ENCODE assay signal across 1 cellular context in the genomic region with DNA sequence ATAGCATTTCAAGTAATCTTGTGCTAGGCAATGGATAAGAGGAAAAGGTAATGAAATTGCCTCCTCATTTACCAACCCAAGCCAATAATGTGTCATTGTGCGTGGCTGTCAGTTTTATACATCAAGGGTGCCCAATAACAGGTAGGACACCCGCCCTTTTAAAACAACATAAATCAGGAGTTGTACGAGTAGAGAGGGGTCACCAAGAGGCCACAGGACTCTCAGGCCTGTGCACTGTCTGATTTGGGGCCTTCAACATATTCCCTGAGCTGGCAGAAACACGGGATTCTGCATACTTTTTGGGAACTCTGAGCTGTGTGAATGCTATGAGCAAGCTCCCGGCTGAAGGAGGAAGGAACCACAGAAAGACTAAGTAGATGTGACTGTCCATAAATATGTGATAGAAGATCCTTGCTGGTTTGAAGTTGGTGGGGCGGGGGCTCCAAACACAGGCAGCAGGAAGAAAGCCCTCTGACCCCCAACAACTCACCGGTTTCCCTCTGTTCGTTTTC.
TF ChIP-seq lines count a peak whose summit lies in the region.

No MANE protein-coding gene starts in this region.

TF ChIP-seq in GM23338, 12 proteins besides CTCF, POLR2A, EP300 and RAD21 (continued from another document):
- TF ChIP-seq, protein P1, sequence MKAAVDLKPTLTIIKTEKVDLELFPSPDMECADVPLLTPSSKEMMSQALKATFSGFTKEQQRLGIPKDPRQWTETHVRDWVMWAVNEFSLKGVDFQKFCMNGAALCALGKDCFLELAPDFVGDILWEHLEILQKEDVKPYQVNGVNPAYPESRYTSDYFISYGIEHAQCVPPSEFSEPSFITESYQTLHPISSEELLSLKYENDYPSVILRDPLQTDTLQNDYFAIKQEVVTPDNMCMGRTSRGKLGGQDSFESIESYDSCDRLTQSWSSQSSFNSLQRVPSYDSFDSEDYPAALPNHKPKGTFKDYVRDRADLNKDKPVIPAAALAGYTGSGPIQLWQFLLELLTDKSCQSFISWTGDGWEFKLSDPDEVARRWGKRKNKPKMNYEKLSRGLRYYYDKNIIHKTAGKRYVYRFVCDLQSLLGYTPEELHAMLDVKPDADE (IDR thresholded peaks at IDR 0.05) = no peak
- TF ChIP-seq EZH2phosphoT487 (IDR thresholded peaks at IDR 0.05; ENCODE audit: unreplicated experiment) = no peak
- no peak for TF ChIP-seq CREB1 (CRISPR knock-in tag; IDR thresholded peaks at IDR 0.05; ENCODE audit: low read depth)
- TF ChIP-seq EZH2 (IDR thresholded peaks at IDR 0.05; ENCODE audit: low read depth, unreplicated experiment) = no peak
- TF ChIP-seq POLR2AphosphoS5 (IDR thresholded peaks at IDR 0.05; ENCODE audit: low read depth) = no peak
- TF ChIP-seq JUNB (IDR thresholded peaks at IDR 0.05; ENCODE audit: unreplicated experiment) = no peak
TF ChIP-seq in GM23338: peak in this region for 0.
